ENCODE assay signal across 8 cellular contexts in the genomic region with DNA sequence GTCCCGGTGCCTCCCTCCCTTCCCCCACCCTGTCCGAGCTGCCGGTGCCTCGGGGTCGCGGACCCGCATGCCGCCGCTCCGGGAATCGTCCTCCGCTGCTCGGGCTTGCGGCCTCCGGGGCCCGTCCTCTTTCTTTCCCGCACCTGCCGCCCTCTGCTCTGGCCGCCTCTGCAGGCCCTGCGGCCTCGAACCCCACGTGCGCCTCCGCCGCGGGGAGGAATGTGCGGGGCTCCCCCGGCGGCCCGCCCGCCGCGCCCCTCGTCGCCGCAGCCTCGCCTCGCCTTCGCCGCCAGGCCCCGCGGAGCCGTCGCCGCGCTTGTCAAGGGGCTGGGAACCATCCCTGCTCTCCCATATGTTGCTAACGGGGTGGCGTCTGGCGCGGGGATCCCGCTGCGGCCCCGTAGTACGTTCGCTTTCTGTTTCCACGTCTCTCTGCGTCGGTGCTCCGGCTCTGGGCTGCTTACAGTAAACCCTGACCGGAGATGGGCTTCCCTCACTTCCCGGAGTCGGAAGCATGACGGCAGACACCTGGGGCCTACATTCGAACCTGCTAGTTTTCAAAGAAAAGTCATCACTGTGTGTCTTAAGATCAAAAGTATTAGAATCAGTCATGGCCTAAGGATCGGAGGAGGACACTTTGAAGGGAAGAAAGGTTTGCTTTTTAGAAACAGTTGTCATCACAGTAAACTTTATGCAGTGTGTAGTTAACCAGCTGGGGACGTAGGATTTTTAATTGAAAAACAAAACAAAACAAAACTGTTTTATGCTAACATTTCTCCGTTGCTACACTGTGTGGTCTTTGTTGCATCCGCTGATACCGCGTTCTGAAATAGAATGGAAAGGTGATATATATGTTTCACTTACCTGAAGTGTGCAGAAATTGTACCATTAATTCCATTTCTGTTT.
DNase-seq lines count a peak whose midpoint lies in the region; ATAC-seq and TF ChIP-seq lines count a peak whose summit lies in the region.

No MANE protein-coding gene starts in this region.

- peak; percentile 56 for ATAC-seq in GM18909 (IDR thresholded peaks at IDR 0.05; ENCODE audit: poor library complexity, unreplicated experiment)
- ATAC-seq in HG03159 (IDR thresholded peaks at IDR 0.05; ENCODE audit: unreplicated experiment) = peak; percentile 40

- H3K27me3 ChIP-seq in muscle layer of colon (ENCODE audit: control insufficient read depth in 1 of 2, insufficient read depth in 2 of 2, low read length in 2 of 2) = no peaks in the 10 kb centered on the region

- peaks cover 40% of the 10 kb centered on the region for H3K4me1 ChIP-seq in muscle layer of colon (ENCODE audit: insufficient read depth, low read length)

- H3K36me3 ChIP-seq in muscle layer of colon (ENCODE audit: insufficient read depth, low read length) = no peaks in the 10 kb centered on the region

- peak overlapping the region; percentile 64 for H3K9ac ChIP-seq in muscle layer of colon (ENCODE audit: low read length)

- H3K4me3 ChIP-seq in epithelial cell of proximal tubule (ENCODE audit: low read depth, low read length) (peak overlapping the region; percentile 93), muscle layer of colon (ENCODE audit: low read depth in 1 of 2, low read length in 2 of 2) (peak overlapping the region; percentile 89 to 95)

- TF ChIP-seq CTCF in epithelial cell of proximal tubule (conservative IDR thresholded peaks at IDR 0.05; ENCODE audit: low read depth, low read length) = no peak

- DNase-seq in Ammon's horn (ENCODE audit: low spot score) = peak; percentile 69
- DNase-seq in NCI-H82 treated with DMSO at 0.1 percent for 48 hours (lab: John Stamatoyannopoulos, UW; ENCODE audit: unreplicated experiment) = peak; percentile 27
- peak; percentile 77 for DNase-seq in activated T-cell treated with anti-CD3 and anti-CD28 coated beads for 24 hours (ENCODE audit: low read depth)
- no peak for DNase-seq in epithelial cell of proximal tubule (ENCODE audit: low read depth)
- DNase-seq in stimulated activated CD8-positive, alpha-beta memory T cell treated with anti-CD3 and anti-CD28 coated beads, Interleukin-7, amount 100 ng/mL, for 24 hours (ENCODE audit: low read depth) = peak; percentile 53

- H3K27ac ChIP-seq in muscle layer of colon (ENCODE audit: low read depth, low read length) = peak overlapping the region; percentile 96

- H3K9me3 ChIP-seq in muscle layer of colon (ENCODE audit: low read length) = no peaks in the 10 kb centered on the region
